In genomic region chr20:48826064-48826463, GRCh38 we compare ENCODE assay signal across 8 cellular contexts. TPM values are rescaled to one million over a fixed set of nuclear protein-coding genes. Genes with fewer than 3 reads are reported as not detected.
DNase-seq lines count a peak whose midpoint lies in the region; ATAC-seq and TF ChIP-seq lines count a peak whose summit lies in the region.

No MANE protein-coding gene starts in this region.

- H3K27me3 Mint-ChIP-seq in GM23338 (ENCODE audit: insufficient read depth, low read depth, poor library complexity) (peaks cover 44% of the 10 kb centered on the region), T-helper 17 cell (no peaks in the 10 kb centered on the region)

- no peak overlapping the region for H3K27ac Mint-ChIP-seq in GM23338
- H3K27ac Mint-ChIP-seq in T-helper 17 cell = no peak overlapping the region

- H3K4me3 ChIP-seq in GM23338 (peak overlapping the region; percentile 80), fibroblast of villous mesenchyme (ENCODE audit: low read depth, low read length) (peak overlapping the region; percentile 74), skeletal muscle cell (ENCODE audit: low read depth, low read length) (peak overlapping the region; percentile 75)

- no peaks in the 10 kb centered on the region for H3K9me2 ChIP-seq in GM23338 (ENCODE audit: insufficient read depth)

- H3K9me3 Mint-ChIP-seq in GM23338 = no peaks in the 10 kb centered on the region

- peaks cover 8% of the 10 kb centered on the region for H3F3A ChIP-seq in GM23338 (replicated peaks; ENCODE audit: low read depth)

- peaks cover 24% of the 10 kb centered on the region for H3K4me1 ChIP-seq in GM23338 (ENCODE audit: insufficient read depth)

- peak; percentile 63 for ATAC-seq in GM23338
- no peak for ATAC-seq in T-helper 17 cell
- ATAC-seq in GM19351 (IDR thresholded peaks at IDR 0.05; ENCODE audit: unreplicated experiment) = no peak
- no peak for ATAC-seq in HG02981 (IDR thresholded peaks at IDR 0.05; ENCODE audit: unreplicated experiment)

- H3K4me3 Mint-ChIP-seq in GM23338 (peak overlapping the region; percentile 88), T-helper 17 cell (peak overlapping the region; percentile 96)

- peaks cover 14% of the 10 kb centered on the region for H4K20me1 ChIP-seq in GM23338 (replicated peaks; ENCODE audit: insufficient read depth)

- H3K27me3 ChIP-seq in GM23338 (ENCODE audit: insufficient read depth) = peaks cover 61% of the 10 kb centered on the region

- H3K79me2 ChIP-seq in GM23338 (replicated peaks; ENCODE audit: insufficient read depth) = no peaks in the 10 kb centered on the region

- peak; percentile 82 for DNase-seq in GM23338 (ENCODE audit: low spot score)
- DNase-seq in T-helper 17 cell = no peak
- no peak for DNase-seq in fibroblast of villous mesenchyme (ENCODE audit: low read depth)
- DNase-seq in skeletal muscle cell (ENCODE audit: low read depth) = no peak
- DNase-seq in glomerular visceral epithelial cell (ENCODE audit: extremely low spot score) = no peak
- DNase-seq in DMS79 treated with DMSO at 0.1 percent for 48 hours (lab: John Stamatoyannopoulos, UW) = no peak

- H3K36me3 Mint-ChIP-seq in GM23338 (ENCODE audit: low read depth) (no peaks in the 10 kb centered on the region; the same call in 2 of the 3 replicates), T-helper 17 cell (ENCODE audit: low read depth) (peaks cover 2% of the 10 kb centered on the region)

- no peak overlapping the region for H3K27ac ChIP-seq in GM23338 (ENCODE audit: low read depth)

- TF ChIP-seq CTCF in GM23338 (conservative IDR thresholded peaks at IDR 0.05; ENCODE audit: low read depth in 2 of 2) = no peak
- TF ChIP-seq CTCF in fibroblast of villous mesenchyme (IDR thresholded peaks at IDR 0.05; ENCODE audit: insufficient read depth, low read depth, low read length) = no peak

- peak overlapping the region; percentile 95 for H3K4me2 ChIP-seq in GM23338

- H3K4me1 Mint-ChIP-seq in GM23338 (peaks cover 21% of the 10 kb centered on the region), T-helper 17 cell (peaks cover 48% of the 10 kb centered on the region)

- H2AFZ ChIP-seq in GM23338 = no peak overlapping the region

- no peaks in the 10 kb centered on the region for H3K36me3 ChIP-seq in GM23338 (ENCODE audit: insufficient read depth)

- H3K9me3 ChIP-seq in T-helper 17 cell (ENCODE audit: control insufficient read depth, low read length, poor library complexity, severe bottlenecking) = no peaks in the 10 kb centered on the region

TF ChIP-seq in GM23338, 12 proteins besides CTCF, POLR2A, EP300 and RAD21:
- no peak for TF ChIP-seq POLR2AphosphoS5 (IDR thresholded peaks at IDR 0.05; ENCODE audit: low read depth)
- no peak for TF ChIP-seq ZNF462 (CRISPR knock-in tag; IDR thresholded peaks at IDR 0.05)
- TF ChIP-seq ETS1 (IDR thresholded peaks at IDR 0.05) = no peak
- TF ChIP-seq REST (IDR thresholded peaks at IDR 0.05; ENCODE audit: unreplicated experiment) = no peak
- TF ChIP-seq NANOG (IDR thresholded peaks at IDR 0.05; ENCODE audit: borderline replicate concordance) = 0 out of 2 replicates have a peak, but pooled peaks have one; percentile 17

RNA-seq across cellular contexts. Expression of gene PREX1, which starts 1.7 kb away (rescaled TPM):
- total RNA-seq in GM23338 (2014; rRNA removed; shearing (Covaris generic)) = 7.8 and 10.3 TPM in 2 replicates
- polyA plus RNA-seq in GM23338 (2016; fragmentation: Nextera tagmentation; extraction: Ambion mirVana) = 2.4 and 2.6 TPM in 2 replicates
- total RNA-seq in T-helper 17 cell (100 to 1,000 TPM; 188 to 200 TPM), fibroblast of villous mesenchyme (23.8 and 57.4 TPM in 2 replicates)
